9 cellular contexts compared by ENCODE assay signal in the genomic region with DNA sequence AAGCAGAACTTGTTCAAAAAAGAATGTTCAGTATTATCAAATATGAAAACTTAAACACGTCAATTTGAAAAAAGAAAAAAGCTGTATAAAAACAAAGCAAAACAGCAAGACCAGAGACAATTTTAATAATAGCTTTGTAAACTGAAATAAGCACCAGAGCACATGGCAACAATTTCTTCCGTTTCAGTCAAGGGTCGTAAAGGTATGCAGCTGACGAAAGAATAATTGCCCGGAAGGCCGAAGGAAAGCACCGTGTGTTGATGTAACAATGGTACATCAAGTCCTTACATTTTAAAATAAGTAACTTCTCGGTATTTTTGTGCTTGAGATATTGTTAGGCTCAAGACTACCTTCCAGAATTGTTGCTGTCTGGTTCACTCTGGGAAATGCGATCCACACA. TPM values are rescaled to one million over a fixed set of nuclear protein-coding genes. Genes with fewer than 3 reads are reported as not detected.
DNase-seq lines count a peak whose midpoint lies in the region; ATAC-seq, FAIRE-seq and TF ChIP-seq lines count a peak whose summit lies in the region.
"Had no signal": no experiment of that assay in that cellular context is flagged by ENCODE, and none has a peak within 500 bp of the region (broad histone marks: within the 10 kb centered on the region; RNA-seq: fewer than 3 reads in every experiment).

No MANE protein-coding gene starts in this region.

- peaks cover 3% of the 10 kb centered on the region for H3K4me1 ChIP-seq in astrocyte (ENCODE audit: insufficient read depth, low read length)
- H3K4me1 ChIP-seq in right lobe of liver, result peaks cover 0 to 41% (median 8%) of the 10 kb centered on the region in 4 donors
- H3K4me1 ChIP-seq in upper lobe of left lung, result peaks cover 24 to 65% (median 30%) of the 10 kb centered on the region in 4 donors

- peaks cover 14% of the 10 kb centered on the region for H3K4me1 Mint-ChIP-seq in astrocyte (ENCODE audit: low read depth, unreplicated experiment)

- H3K79me2 ChIP-seq in astrocyte (ENCODE audit: insufficient read depth, low read length), result peaks cover 74% of the 10 kb centered on the region

- H3K9me3 Mint-ChIP-seq in astrocyte (ENCODE audit: unreplicated experiment), result no peaks in the 10 kb centered on the region

- TF ChIP-seq EP300 in upper lobe of left lung (IDR thresholded peaks at IDR 0.05), result peak in 1 of 4 donors; percentile 52

- no peak for TF ChIP-seq CTCF in NB4 (IDR thresholded peaks at IDR 0.05; ENCODE audit: low read depth, low read length)
- TF ChIP-seq CTCF in astrocyte (IDR thresholded peaks at IDR 0.05; ENCODE audit: insufficient read depth, low read depth, low read length), result no peak
- no peak for TF ChIP-seq CTCF in right lobe of liver (IDR thresholded peaks at IDR 0.05)
- no peak for TF ChIP-seq CTCF in upper lobe of left lung (IDR thresholded peaks at IDR 0.05)
- no peak for TF ChIP-seq CTCF in RWPE1 (conservative IDR thresholded peaks at IDR 0.05; ENCODE audit: low read depth)

- no peaks in the 10 kb centered on the region for H3K27me3 ChIP-seq in astrocyte (ENCODE audit: insufficient read depth, low read length)
- no peaks in the 10 kb centered on the region for H3K27me3 ChIP-seq in right lobe of liver
- H3K27me3 ChIP-seq in upper lobe of left lung, result no peaks in the 10 kb centered on the region

- POLR2A ChIA-PET in RWPE1 (lab: Yijun Ruan, JAX; ENCODE audit: low non-redundant PET), result no interaction called here

- no peaks in the 10 kb centered on the region for H3K9me3 ChIP-seq in astrocyte (ENCODE audit: insufficient read depth, low read depth, low read length)
- no peaks in the 10 kb centered on the region for H3K9me3 ChIP-seq in right lobe of liver
- H3K9me3 ChIP-seq in upper lobe of left lung, result no peaks in the 10 kb centered on the region

- H3K4me3 ChIP-seq in NB4 (ENCODE audit: low read depth, low read length) (peak overlapping the region; percentile 97), astrocyte (ENCODE audit: insufficient read depth, low read depth, low read length) (peak overlapping the region; percentile 96), right lobe of liver (peak overlapping the region; percentile 74 to 96 (median 85)), upper lobe of left lung (peak overlapping the region; percentile 3 to 96 (median 89))

- ATAC-seq in right lobe of liver (no peak), upper lobe of left lung (ENCODE audit: low FRiP score in 2 of 2) (no peak)

- WGBS in right lobe of liver (ENCODE audit: insufficient coverage, low coverage, low lambda C conversion rate, missing lambda C conversion rate), result 4% methylated on average over 9 of the region's 9 CpGs
- WGBS in upper lobe of left lung, 2 donors, result 1% methylated on average over 9 of the region's 9 CpGs

- TF ChIP-seq POLR2A in NB4 (IDR thresholded peaks at IDR 0.05; ENCODE audit: extremely low read depth, insufficient read length), result no peak
- no peak for TF ChIP-seq POLR2A in right lobe of liver (IDR thresholded peaks at IDR 0.05)
- TF ChIP-seq POLR2A in upper lobe of left lung (IDR thresholded peaks at IDR 0.05), result no peak

- intact Hi-C loops in right lobe of liver (cut with DNase I), result no loop called here

- FAIRE-seq in astrocyte (lab: Jason Lieb, UNC), result no peak
- FAIRE-seq: TTC549 had no signal

- CTCF ChIA-PET in RWPE1 (lab: Yijun Ruan, JAX), result interaction anchor here (0.8 kb wide), 1 partner anchor 144 kb away, joined by 3 read pairs; no protein-coding TSS in a partner anchor

- peak overlapping the region; percentile 1 for H3K27ac ChIP-seq in astrocyte (ENCODE audit: low read depth, low read length)
- no peak overlapping the region for H3K27ac ChIP-seq in right lobe of liver
- peak overlapping the region in 2 of 4 donors; percentile 1 to 42 for H3K27ac ChIP-seq in upper lobe of left lung
- no peak overlapping the region for H3K27ac ChIP-seq in RWPE1

- peak overlapping the region; percentile 49 for H3K27ac Mint-ChIP-seq in astrocyte (ENCODE audit: unreplicated experiment)

- H4K20me1 ChIP-seq in astrocyte (ENCODE audit: insufficient read depth, low read length), result peaks cover 30% of the 10 kb centered on the region

- H3K4me3 Mint-ChIP-seq in astrocyte (ENCODE audit: unreplicated experiment), result peak overlapping the region; percentile 91

- DNase-seq in ELR (ENCODE audit: low read depth) (peak; percentile 50), NB4 (ENCODE audit: low read depth) (peak; percentile 63), astrocyte (ENCODE audit: low read depth) (peak; percentile 12), right lobe of liver (no peak), upper lobe of left lung (peak in 1 of 2 donors; percentile 37), NCI-H510A treated with DMSO at 0.1 percent for 48 hours (lab: John Stamatoyannopoulos, UW) (no peak), globus pallidus (ENCODE audit: low spot score) (no peak), RWPE1 (ENCODE audit: low spot score) (no peak)

- peak overlapping the region; percentile 6 for H2AFZ ChIP-seq in astrocyte (ENCODE audit: low read depth, low read length)

- no peaks in the 10 kb centered on the region for H3K36me3 ChIP-seq in astrocyte (ENCODE audit: insufficient read depth, low read length)
- no peaks in the 10 kb centered on the region for H3K36me3 ChIP-seq in right lobe of liver
- H3K36me3 ChIP-seq in upper lobe of left lung, result no peaks in the 10 kb centered on the region

- peak overlapping the region; percentile 87 for H3K9ac ChIP-seq in astrocyte (ENCODE audit: low read length)

- H3K36me3 Mint-ChIP-seq in astrocyte (ENCODE audit: low read depth, unreplicated experiment), result no peaks in the 10 kb centered on the region

- H3K4me2 ChIP-seq in astrocyte (ENCODE audit: low read length), result peak overlapping the region; percentile 98

- no peaks in the 10 kb centered on the region for H3K27me3 Mint-ChIP-seq in astrocyte (ENCODE audit: low read depth, unreplicated experiment)

RNA-seq across cellular contexts. Expression of gene PROSER1, which starts 1.7 kb away (rescaled TPM):
- total RNA-seq in astrocyte, result 26.7 and 35.3 TPM in 2 replicates
- 10 to 100 TPM in 3 of 6 experiments, 1 to 10 TPM in 3; 8.6 to 11.2 (median 9.9) TPM for total RNA-seq in right lobe of liver
- total RNA-seq in upper lobe of left lung, result 10 to 100 TPM; 10.5 to 59.5 (median 28.4) TPM

RNA-seq across cellular contexts. Expression of gene NHLRC3, which starts 2.0 kb away (rescaled TPM):
- 8.2 and 8.4 TPM in 2 replicates for total RNA-seq in astrocyte
- 10 to 100 TPM; 11.2 to 20.9 (median 15.7) TPM for total RNA-seq in right lobe of liver
- 10 to 100 TPM; 19.5 to 35.6 (median 30.1) TPM for total RNA-seq in upper lobe of left lung

RNA-seq across cellular contexts. Expression of gene STOML3, which starts 45.6 kb away (rescaled TPM):
- total RNA-seq in astrocyte (not detected in 2 replicates), right lobe of liver (not detected), upper lobe of left lung (10 to 100 TPM in 1 of 6 donors, 1 to 10 TPM in 4, under 1 TPM in 1; 0.14 to 10.8 (median 1.6) TPM)

Comparison
In these comparisons a context has a peak if more than half of its experiments do, and no peak if none do; other contexts are left out.
1. DNase-seq: peak in ELR (single experiment), NB4 (single experiment) and astrocyte (single experiment); none in right lobe of liver (0 of 3), NCI-H510A treated with DMSO at 0.1 percent for 48 hours (single experiment), globus pallidus (single experiment) and RWPE1 (single experiment).
2. Peak in every context shown above with its lines, with median percentiles within 50 percentile points of each other: H3K4me3 ChIP-seq.